Comparison of ENCODE assay signal across 1 cellular context in genomic region chr2:54725343-54726099, GRCh38.
TF ChIP-seq lines count a peak whose summit lies in the region.

No MANE protein-coding gene starts in this region.

TF ChIP-seq in GM23338, 12 proteins besides CTCF, POLR2A, EP300 and RAD21 (continued from another document):
- TF ChIP-seq ETS1 (IDR thresholded peaks at IDR 0.05): no peak
- no peak for TF ChIP-seq REST (IDR thresholded peaks at IDR 0.05; ENCODE audit: unreplicated experiment)
